In the genomic region with DNA sequence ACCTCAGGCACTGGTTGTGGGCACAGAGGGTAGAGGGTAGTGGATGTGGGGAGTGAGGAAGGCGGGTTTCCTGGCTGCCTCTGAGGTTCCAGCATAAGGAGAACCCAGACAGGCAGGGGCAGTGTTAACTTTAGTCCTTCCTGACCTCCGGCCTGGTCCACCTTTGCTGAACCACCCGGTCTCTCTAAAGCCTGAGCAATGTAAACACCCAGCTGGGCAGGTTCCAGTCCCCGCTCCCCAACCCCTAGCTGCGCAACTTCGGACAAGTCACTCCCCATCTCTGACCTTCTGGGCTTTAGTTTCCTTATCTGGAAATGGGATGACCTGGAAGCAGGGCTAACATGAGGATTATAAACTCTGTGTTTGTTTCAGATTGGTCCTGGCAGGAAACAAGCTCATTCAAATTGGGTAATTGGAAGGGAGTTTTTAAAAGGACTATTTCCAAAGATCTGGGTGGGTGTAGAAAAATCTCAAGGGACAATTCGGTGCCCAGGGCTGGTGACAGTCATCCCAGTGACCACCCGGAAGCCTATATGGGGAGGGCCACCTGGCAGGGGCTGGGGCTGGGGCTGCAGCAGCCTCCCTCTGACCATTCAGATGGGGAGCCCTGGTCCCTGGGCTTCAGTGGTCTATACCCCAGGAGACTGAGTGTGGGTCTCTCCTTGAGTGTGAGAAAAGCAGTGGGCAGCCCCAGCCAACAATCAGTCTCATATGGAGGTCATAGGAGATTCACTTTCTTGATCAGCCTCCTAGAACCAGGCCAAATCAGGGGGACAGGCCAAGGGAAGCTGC, we compare ENCODE assay signal across 1 cellular context.
TF ChIP-seq lines count a peak whose summit lies in the region.

No MANE protein-coding gene starts in this region.

TF ChIP-seq in liver, 16 proteins besides CTCF, POLR2A, EP300 and RAD21 (continued from another document):
- TF ChIP-seq ATF3 (IDR thresholded peaks at IDR 0.05): peak; percentile 26
